8 cellular contexts compared by ENCODE assay signal in the genomic region with DNA sequence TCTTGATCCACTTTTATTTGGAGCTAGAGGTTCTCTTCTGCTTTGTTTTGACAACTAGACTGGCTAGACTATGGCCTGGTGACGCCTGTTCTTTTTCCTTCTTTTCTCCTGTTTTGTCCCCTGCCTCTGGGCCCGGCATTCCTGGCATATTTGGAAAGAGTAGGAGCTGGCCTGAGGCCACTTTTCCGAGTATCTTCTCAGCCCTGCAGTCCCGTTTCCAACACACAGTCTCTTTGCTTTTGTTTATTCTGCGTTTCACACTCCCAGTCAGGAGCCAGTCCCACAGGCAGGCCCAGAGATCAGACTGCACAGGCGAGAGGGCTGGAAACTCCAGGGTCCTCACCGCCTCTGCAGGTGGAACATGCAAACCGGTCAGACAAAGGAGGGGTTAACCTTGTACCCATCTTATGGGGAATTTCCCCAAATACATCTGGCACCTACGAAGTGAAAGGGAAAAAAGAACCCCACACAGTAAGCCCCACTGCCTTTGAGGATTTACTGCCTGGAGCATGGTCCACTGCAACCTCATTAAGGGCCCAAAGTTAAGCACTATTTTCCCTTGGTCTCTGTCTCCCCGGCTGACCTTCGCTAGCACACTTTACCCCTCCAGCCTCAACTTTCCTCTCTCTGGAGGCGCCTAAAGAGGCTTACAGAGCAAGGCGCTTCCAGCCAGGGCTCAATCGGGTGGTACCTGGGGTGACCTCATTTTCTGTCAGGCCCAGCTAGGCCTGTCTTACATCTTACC.
A peak's percentile ranks its signal among the peaks of the same experiment; 100 is the strongest.
DNase-seq lines count a peak whose midpoint lies in the region; ATAC-seq and TF ChIP-seq lines count a peak whose summit lies in the region.

No MANE protein-coding gene starts in this region.

- H3K4me3 ChIP-seq in right atrium auricular region = no peak overlapping the region

- TF ChIP-seq CTCF in natural killer cell (IDR thresholded peaks at IDR 0.05) = no peak
- no peak for TF ChIP-seq CTCF in right atrium auricular region (IDR thresholded peaks at IDR 0.05)

- no peaks in the 10 kb centered on the region for H3K36me3 ChIP-seq in right atrium auricular region

- no peaks in the 10 kb centered on the region for H3K9me3 ChIP-seq in right atrium auricular region

- H3K4me1 ChIP-seq in right atrium auricular region = peaks cover 0 to 40% of the 10 kb centered on the region in 2 donors

- intact Hi-C loops in natural killer cell (cut with micrococcal nuclease) = no loop called here
- intact Hi-C loops in sciatic nerve (cut with DNase I) = loop anchor here (10.0 kb wide), 1 partner anchor 263 kb away; no protein-coding TSS in a partner anchor

- H3K27ac ChIP-seq in right atrium auricular region = peak overlapping the region; percentile 87 to 96

- H3K9me3 Mint-ChIP-seq in natural killer cell treated with Interleukin-12 subunit alpha and Interleukin-12 subunit beta and Interleukin-15 and Interleukin-18, amount 100 ng/mL, for 72 hours = peaks cover 4% of the 10 kb centered on the region
- no peaks in the 10 kb centered on the region for H3K9me3 Mint-ChIP-seq in natural killer cell
- peaks cover 1% of the 10 kb centered on the region for H3K9me3 Mint-ChIP-seq in activated naive CD8-positive, alpha-beta T cell treated with anti-CD3 and anti-CD28 coated beads, Interleukin-2, amount 10 ng/mL, durations not matched to agents 7 days and 5 days

- no peak for ATAC-seq in natural killer cell treated with Interleukin-12 subunit alpha and Interleukin-12 subunit beta and Interleukin-15 and Interleukin-18, amount 100 ng/mL, for 72 hours
- ATAC-seq in natural killer cell (no peak), HG03342 (IDR thresholded peaks at IDR 0.05; ENCODE audit: unreplicated experiment) (peak; percentile 59), sciatic nerve (peak; percentile 91)
- ATAC-seq in activated naive CD8-positive, alpha-beta T cell treated with anti-CD3 and anti-CD28 coated beads, Interleukin-2, amount 10 ng/mL, durations not matched to agents 7 days and 5 days (ENCODE audit: low read depth) = no peak

- H3K27me3 Mint-ChIP-seq in natural killer cell treated with Interleukin-12 subunit alpha and Interleukin-12 subunit beta and Interleukin-15 and Interleukin-18, amount 100 ng/mL, for 72 hours = no peaks in the 10 kb centered on the region
- no peaks in the 10 kb centered on the region for H3K27me3 Mint-ChIP-seq in natural killer cell (ENCODE audit: low read depth in 2 of 2)
- H3K27me3 Mint-ChIP-seq in activated naive CD8-positive, alpha-beta T cell treated with anti-CD3 and anti-CD28 coated beads, Interleukin-2, amount 10 ng/mL, durations not matched to agents 7 days and 5 days = no peaks in the 10 kb centered on the region

- H3K27ac Mint-ChIP-seq in natural killer cell treated with Interleukin-12 subunit alpha and Interleukin-12 subunit beta and Interleukin-15 and Interleukin-18, amount 100 ng/mL, for 72 hours = peak overlapping the region; percentile 73 to 77
- H3K27ac Mint-ChIP-seq in natural killer cell = no peak overlapping the region
- H3K27ac Mint-ChIP-seq in activated naive CD8-positive, alpha-beta T cell treated with anti-CD3 and anti-CD28 coated beads, Interleukin-2, amount 10 ng/mL, durations not matched to agents 7 days and 5 days = peak overlapping the region; percentile 31

- TF ChIP-seq POLR2A in erythroblast (IDR thresholded peaks at IDR 0.05; ENCODE audit: low read length) = no peak

- POLR2A ChIA-PET in activated naive CD8-positive, alpha-beta T cell treated with anti-CD3 and anti-CD28 coated beads, Interleukin-2, amount 10 ng/mL, durations not matched to agents 7 days and 5 days (lab: Charles Lee) = no interaction called here

- H3K4me1 Mint-ChIP-seq in natural killer cell treated with Interleukin-12 subunit alpha and Interleukin-12 subunit beta and Interleukin-15 and Interleukin-18, amount 100 ng/mL, for 72 hours (ENCODE audit: low read depth in 2 of 2) = peaks cover 47 to 64% of the 10 kb centered on the region in 2 donors
- peaks cover 5 to 15% of the 10 kb centered on the region in 2 donors for H3K4me1 Mint-ChIP-seq in natural killer cell
- peaks cover 38% of the 10 kb centered on the region for H3K4me1 Mint-ChIP-seq in activated naive CD8-positive, alpha-beta T cell treated with anti-CD3 and anti-CD28 coated beads, Interleukin-2, amount 10 ng/mL, durations not matched to agents 7 days and 5 days

- H3K4me3 Mint-ChIP-seq in natural killer cell treated with Interleukin-12 subunit alpha and Interleukin-12 subunit beta and Interleukin-15 and Interleukin-18, amount 100 ng/mL, for 72 hours = peak overlapping the region; percentile 56
- no peak overlapping the region for H3K4me3 Mint-ChIP-seq in natural killer cell
- H3K4me3 Mint-ChIP-seq in activated naive CD8-positive, alpha-beta T cell treated with anti-CD3 and anti-CD28 coated beads, Interleukin-2, amount 10 ng/mL, durations not matched to agents 7 days and 5 days = no peak overlapping the region

- DNase-seq in natural killer cell treated with Interleukin-12 subunit alpha and Interleukin-12 subunit beta and Interleukin-15 and Interleukin-18, amount 100 ng/mL, for 72 hours (ENCODE audit: low spot score) = no peak
- DNase-seq in natural killer cell (no peak), right atrium auricular region (ENCODE audit: low spot score) (peak; percentile 95), sciatic nerve (ENCODE audit: low spot score) (peak; percentile 78), erythroblast (lab: John Stamatoyannopoulos, UW) (no peak), HPDE6-E6E7 (ENCODE audit: extremely low spot score) (no peak)
- no peak for DNase-seq in activated naive CD8-positive, alpha-beta T cell treated with anti-CD3 and anti-CD28 coated beads, Interleukin-2, amount 10 ng/mL, durations not matched to agents 7 days and 5 days

- H3K36me3 Mint-ChIP-seq in natural killer cell treated with Interleukin-12 subunit alpha and Interleukin-12 subunit beta and Interleukin-15 and Interleukin-18, amount 100 ng/mL, for 72 hours = peaks cover 16% of the 10 kb centered on the region
- H3K36me3 Mint-ChIP-seq in natural killer cell = no peaks in the 10 kb centered on the region
- peaks cover 6% of the 10 kb centered on the region for H3K36me3 Mint-ChIP-seq in activated naive CD8-positive, alpha-beta T cell treated with anti-CD3 and anti-CD28 coated beads, Interleukin-2, amount 10 ng/mL, durations not matched to agents 7 days and 5 days

- H3K27me3 ChIP-seq in right atrium auricular region = no peaks in the 10 kb centered on the region

Comparison
In these comparisons a context has a peak if more than half of its experiments do, and no peak if none do; other contexts are left out.
1. H3K27ac Mint-ChIP-seq: peak in natural killer cell treated with Interleukin-12 subunit alpha and Interleukin-12 subunit beta and Interleukin-15 and Interleukin-18, amount 100 ng/mL, for 72 hours (2 of 2) and activated naive CD8-positive, alpha-beta T cell treated with anti-CD3 and anti-CD28 coated beads, Interleukin-2, amount 10 ng/mL, durations not matched to agents 7 days and 5 days (single experiment); none in natural killer cell (0 of 2).
2. ATAC-seq: peak in HG03342 (single experiment) and sciatic nerve (single experiment); none in natural killer cell treated with Interleukin-12 subunit alpha and Interleukin-12 subunit beta and Interleukin-15 and Interleukin-18, amount 100 ng/mL, for 72 hours (0 of 2), natural killer cell (0 of 3) and activated naive CD8-positive, alpha-beta T cell treated with anti-CD3 and anti-CD28 coated beads, Interleukin-2, amount 10 ng/mL, durations not matched to agents 7 days and 5 days (single experiment).
3. DNase-seq: peak in right atrium auricular region (single experiment) and sciatic nerve (single experiment); none in natural killer cell treated with Interleukin-12 subunit alpha and Interleukin-12 subunit beta and Interleukin-15 and Interleukin-18, amount 100 ng/mL, for 72 hours (single experiment), natural killer cell (single experiment), activated naive CD8-positive, alpha-beta T cell treated with anti-CD3 and anti-CD28 coated beads, Interleukin-2, amount 10 ng/mL, durations not matched to agents 7 days and 5 days (single experiment), erythroblast (0 of 2) and HPDE6-E6E7 (single experiment).